Comparison of ENCODE assay signal across 10 cellular contexts in the genomic region with DNA sequence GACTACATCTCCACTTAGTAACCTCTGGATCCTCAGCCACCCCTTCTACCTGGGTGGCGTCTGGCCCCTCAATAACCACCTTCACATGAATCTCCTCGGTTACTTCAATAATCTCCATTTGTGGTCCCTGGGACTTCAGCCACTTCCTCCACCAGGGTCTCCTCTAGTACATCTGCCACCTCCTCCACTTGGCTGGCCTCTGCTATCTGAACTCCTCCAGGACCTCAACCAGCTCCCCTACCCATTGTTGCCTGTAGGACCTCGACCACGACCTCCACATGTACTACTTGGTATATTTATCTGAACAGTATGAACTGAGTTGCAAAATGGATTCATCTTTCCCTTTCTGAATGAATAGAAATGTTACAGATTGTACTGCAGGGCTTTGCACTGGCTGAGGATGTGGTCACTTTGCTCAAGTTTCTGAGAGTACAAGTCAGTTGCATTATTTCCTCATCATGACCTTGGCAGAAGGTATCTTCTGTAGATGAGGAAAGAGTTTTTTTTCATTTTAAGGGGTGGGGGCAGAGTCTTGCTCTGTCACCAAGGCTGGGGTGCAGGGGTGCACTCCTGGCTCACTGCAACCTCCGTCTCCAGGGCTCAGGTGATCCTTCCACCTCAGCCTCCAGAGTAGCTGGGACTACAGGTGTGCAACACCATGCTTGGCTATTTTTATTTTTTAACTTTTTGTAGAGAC. TPM values are rescaled to one million over a fixed set of nuclear protein-coding genes. Genes with fewer than 3 reads are reported as not detected.
DNase-seq lines count a peak whose midpoint lies in the region; ATAC-seq, FAIRE-seq and TF ChIP-seq lines count a peak whose summit lies in the region.
"Had no signal": no experiment of that assay in that cellular context is flagged by ENCODE, and none has a peak within 500 bp of the region (broad histone marks: within the 10 kb centered on the region; RNA-seq: fewer than 3 reads in every experiment).

No MANE protein-coding gene starts in this region.

- TF ChIP-seq POLR2A in transverse colon (IDR thresholded peaks at IDR 0.05): no peak

- TF ChIP-seq EP300 in transverse colon (IDR thresholded peaks at IDR 0.05; ENCODE audit: low read depth): no peak

- in situ Hi-C loops in transverse colon (cut with MboI; ENCODE audit: low pct_ligation_motif_present in 1 of 4, low pct_unique_long_range_greater_than_20kb in 1 of 4, low sequenced_read_pairs in 3 of 4): loop anchor here in 1 of 4 donors (25.0 kb wide), 1 partner anchor 691 kb away; a partner anchor contains a TSS

- no peak for TF ChIP-seq CTCF in lower lobe of right lung (IDR thresholded peaks at IDR 0.05)
- TF ChIP-seq CTCF in mucosa of descending colon (IDR thresholded peaks at IDR 0.05): no peak
- TF ChIP-seq CTCF in transverse colon (IDR thresholded peaks at IDR 0.05): no peak

- H3K27ac ChIP-seq in lower lobe of right lung (no peak overlapping the region), transverse colon (no peak overlapping the region)
- H3K27ac ChIP-seq: colonic mucosa, Peyer's patch had no signal

- 48 to 54% methylated on average over 2 to 5 of the region's 5 CpGs for WGBS in transverse colon (ENCODE audit: low coverage in 1 of 2), 2 donors

- H3K36me3 ChIP-seq in lower lobe of right lung: no peaks in the 10 kb centered on the region
- H3K36me3 ChIP-seq in mucosa of descending colon (ENCODE audit: low read depth): no peaks in the 10 kb centered on the region
- no peaks in the 10 kb centered on the region for H3K36me3 ChIP-seq in transverse colon
- H3K36me3 ChIP-seq: colonic mucosa, Peyer's patch had no signal

- no peak for FAIRE-seq in urothelium cell line (lab: Jason Lieb, UNC)
- FAIRE-seq: K562 had no signal

- H3K4me3 ChIP-seq in lower lobe of right lung (no peak overlapping the region), mucosa of descending colon (no peak overlapping the region), transverse colon (no peak overlapping the region)
- H3K4me3 ChIP-seq: colonic mucosa, K562, Peyer's patch had no signal

- ATAC-seq in GM18909 (IDR thresholded peaks at IDR 0.05; ENCODE audit: poor library complexity, unreplicated experiment): peak; percentile 87
- ATAC-seq in GM21737 (IDR thresholded peaks at IDR 0.05; ENCODE audit: unreplicated experiment): peak; percentile 85
- peak; percentile 77 for ATAC-seq in HG03520 (IDR thresholded peaks at IDR 0.05; ENCODE audit: unreplicated experiment)
- ATAC-seq in lower lobe of right lung: peak; percentile 26 to 32
- ATAC-seq in mucosa of descending colon: no peak
- ATAC-seq: K562 had no signal

- intact Hi-C loops in lower lobe of right lung (cut with DNase I) (no loop called here), mucosa of descending colon (cut with DNase I, micrococcal nuclease) (no loop called here), transverse colon (cut with DNase I; ENCODE audit: low total_unique reads) (no loop called here)

- DNase-seq in lower lobe of right lung: no peak
- no peak for DNase-seq in urothelium cell line (ENCODE audit: low spot score)
- no peak for DNase-seq in mucosa of descending colon
- no peak for DNase-seq in transverse colon
- DNase-seq: colonic mucosa, Peyer's patch had no signal

- H3K9me3 ChIP-seq in lower lobe of right lung (no peaks in the 10 kb centered on the region), mucosa of descending colon (no peaks in the 10 kb centered on the region), transverse colon (no peaks in the 10 kb centered on the region)
- H3K9me3 ChIP-seq: colonic mucosa, Peyer's patch had no signal

- peaks cover 13% of the 10 kb centered on the region for H3K4me1 ChIP-seq in lower lobe of right lung
- H3K4me1 ChIP-seq in mucosa of descending colon (ENCODE audit: low read depth): no peaks in the 10 kb centered on the region
- no peaks in the 10 kb centered on the region for H3K4me1 ChIP-seq in transverse colon
- H3K4me1 ChIP-seq: colonic mucosa, Peyer's patch had no signal

- H3K27me3 ChIP-seq in lower lobe of right lung (ENCODE audit: low read depth) (no peaks in the 10 kb centered on the region), transverse colon (no peaks in the 10 kb centered on the region)
- H3K27me3 ChIP-seq: colonic mucosa, Peyer's patch had no signal

RNA-seq across cellular contexts. Expression of a gene that starts 36.0 kb away (rescaled TPM):
- 1.0 TPM for total RNA-seq in lower lobe of right lung
- under 1 TPM in 1 of 3 donors, not detected in 2; 0.89 TPM for total RNA-seq in mucosa of descending colon
- total RNA-seq in transverse colon: 1 to 10 TPM in 1 of 4 donors, under 1 TPM in 1, not detected in 2; 0.14 to 1.5 TPM
- total RNA-seq: Peyer's patch had no signal

RNA-seq across cellular contexts. Expression of a gene that starts 48.1 kb away (rescaled TPM):
- total RNA-seq in lower lobe of right lung (306 TPM), mucosa of descending colon (100 to 1,000 TPM; 252 to 424 (median 367) TPM), transverse colon (100 to 1,000 TPM; 134 to 247 (median 219) TPM)
